ENCODE assay signal across 1 cellular context in the genomic region with DNA sequence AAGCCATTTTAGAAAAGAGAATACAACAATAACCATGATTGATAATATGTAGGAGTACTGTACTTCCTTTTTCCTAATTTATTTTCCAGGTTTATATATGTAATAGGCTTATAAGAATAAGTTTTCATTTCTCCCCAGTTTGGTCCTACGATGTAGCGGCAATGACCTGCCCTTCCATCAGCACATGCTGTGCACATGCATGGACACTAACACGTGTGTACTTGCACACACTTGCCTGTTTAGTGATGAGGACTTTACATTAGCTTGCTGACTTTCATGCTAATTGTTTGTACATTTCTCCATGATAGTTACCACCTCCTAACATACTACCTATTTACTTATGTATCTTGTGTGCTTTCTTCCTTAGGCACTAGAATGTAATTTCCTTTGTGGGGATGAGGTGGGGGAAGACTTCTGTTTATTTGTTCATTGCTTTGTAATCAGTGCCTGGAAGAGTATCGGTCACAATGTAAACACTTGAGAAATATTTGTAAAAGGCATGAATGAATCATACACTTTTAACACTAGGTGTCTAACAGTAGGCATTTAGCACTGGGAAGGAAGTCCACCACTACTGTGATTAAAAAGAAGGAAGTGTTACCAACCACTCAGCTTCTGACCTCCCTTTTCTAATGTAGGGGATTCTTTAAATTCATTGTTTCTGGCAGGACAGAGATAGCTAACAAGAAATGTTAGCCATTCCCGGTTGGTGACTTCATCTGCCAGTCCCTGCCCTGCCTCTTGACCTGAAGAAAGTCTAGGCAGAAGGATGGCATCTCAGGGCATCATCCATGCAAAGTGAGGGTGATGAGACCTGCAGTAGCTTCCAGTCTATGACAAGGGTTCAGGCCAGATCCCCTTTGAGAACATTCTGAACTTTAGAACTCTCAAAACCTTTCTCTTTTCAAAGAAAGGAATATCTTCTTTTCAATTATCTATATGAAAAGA.
TF ChIP-seq lines count a peak whose summit lies in the region.

No MANE protein-coding gene starts in this region.

TF ChIP-seq in HepG2, 621 proteins besides CTCF, POLR2A, EP300 and RAD21 (continued from another document and continues in another):
- TF ChIP-seq, protein P1, sequence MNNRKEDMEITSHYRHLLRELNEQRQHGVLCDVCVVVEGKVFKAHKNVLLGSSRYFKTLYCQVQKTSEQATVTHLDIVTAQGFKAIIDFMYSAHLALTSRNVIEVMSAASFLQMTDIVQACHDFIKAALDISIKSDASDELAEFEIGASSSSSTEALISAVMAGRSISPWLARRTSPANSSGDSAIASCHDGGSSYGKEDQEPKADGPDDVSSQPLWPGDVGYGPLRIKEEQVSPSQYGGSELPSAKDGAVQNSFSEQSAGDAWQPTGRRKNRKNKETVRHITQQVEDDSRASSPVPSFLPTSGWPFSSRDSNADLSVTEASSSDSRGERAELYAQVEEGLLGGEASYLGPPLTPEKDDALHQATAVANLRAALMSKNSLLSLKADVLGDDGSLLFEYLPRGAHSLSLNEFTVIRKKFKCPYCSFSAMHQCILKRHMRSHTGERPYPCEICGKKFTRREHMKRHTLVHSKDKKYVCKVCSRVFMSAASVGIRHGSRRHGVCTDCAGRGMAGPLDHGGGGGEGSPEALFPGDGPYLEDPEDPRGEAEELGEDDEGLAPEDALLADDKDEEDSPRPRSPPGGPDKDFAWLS (CRISPR knock-in tag; IDR thresholded peaks at IDR 0.05; ENCODE audit: borderline replicate concordance) = no peak
- TF ChIP-seq IKZF4 (CRISPR knock-in tag; IDR thresholded peaks at IDR 0.05; ENCODE audit: borderline replicate concordance, low read depth, not compliant biosample characterization) (no peak), ZSCAN9 (CRISPR knock-in tag; IDR thresholded peaks at IDR 0.05; ENCODE audit: borderline replicate concordance) (no peak), HDAC1 (CRISPR knock-in tag; IDR thresholded peaks at IDR 0.05) (no peak), XBP1 (CRISPR knock-in tag; IDR thresholded peaks at IDR 0.05) (no peak), FLYWCH1 (CRISPR knock-in tag; IDR thresholded peaks at IDR 0.05) (no peak), ATM (IDR thresholded peaks at IDR 0.05; ENCODE audit: borderline replicate concordance) (no peak), ZNF75D (CRISPR knock-in tag; IDR thresholded peaks at IDR 0.05; ENCODE audit: borderline replicate concordance) (no peak), ZNF446 (CRISPR knock-in tag; IDR thresholded peaks at IDR 0.05) (no peak), HNRNPH1 (optimal IDR thresholded peaks at IDR 0.05; ENCODE audit: low read depth, low read length) (no peak), KLF11 (CRISPR knock-in tag; IDR thresholded peaks at IDR 0.05) (no peak), PHF5A (CRISPR knock-in tag; IDR thresholded peaks at IDR 0.05; ENCODE audit: low read depth, unreplicated experiment) (no peak), RARA (CRISPR knock-in tag; IDR thresholded peaks at IDR 0.05) (0 out of 2 replicates have a peak, but pooled peaks have one; percentile 39), ZFY (CRISPR knock-in tag; IDR thresholded peaks at IDR 0.05) (no peak), RFXANK (CRISPR knock-in tag; IDR thresholded peaks at IDR 0.05) (no peak), RAD51 (IDR thresholded peaks at IDR 0.05; ENCODE audit: borderline replicate concordance) (no peak), ZNF180 (CRISPR knock-in tag; IDR thresholded peaks at IDR 0.05; ENCODE audit: borderline replicate concordance, low read depth) (no peak), ZNF317 (CRISPR knock-in tag; IDR thresholded peaks at IDR 0.05) (no peak), MTF1 (CRISPR knock-in tag; IDR thresholded peaks at IDR 0.05) (no peak), FOXP1 (IDR thresholded peaks at IDR 0.05) (peak; percentile 38; the same call in 1 of the 2 replicates), FOXP1 (CRISPR knock-in tag; IDR thresholded peaks at IDR 0.05) (peak; percentile 95), CEBPB (IDR thresholded peaks at IDR 0.05; ENCODE audit: borderline replicate concordance, low read depth, low read length) (0 out of 2 replicates have a peak, but pooled peaks have one; percentile 5), FOSL2 (CRISPR knock-in tag; IDR thresholded peaks at IDR 0.05) (peak; percentile 82), ZNF558 (CRISPR knock-in tag; IDR thresholded peaks at IDR 0.05; ENCODE audit: borderline replicate concordance) (no peak), HMG20A (CRISPR knock-in tag; IDR thresholded peaks at IDR 0.05; ENCODE audit: borderline replicate concordance) (peak; percentile 74; the same call in 1 of the 2 replicates), ZNF773 (CRISPR knock-in tag; IDR thresholded peaks at IDR 0.05; ENCODE audit: borderline replicate concordance) (no peak), ERF (CRISPR knock-in tag; IDR thresholded peaks at IDR 0.05) (no peak), SAP130 (CRISPR knock-in tag; IDR thresholded peaks at IDR 0.05; ENCODE audit: low read depth) (peak; percentile 31; the same call in 1 of the 2 replicates), MED13 (CRISPR knock-in tag; IDR thresholded peaks at IDR 0.05) (no peak), TCF7 (IDR thresholded peaks at IDR 0.05; ENCODE audit: low read depth) (peak; percentile 54), HOXA9 (CRISPR knock-in tag; IDR thresholded peaks at IDR 0.05; ENCODE audit: borderline replicate concordance) (no peak), MBD4 (IDR thresholded peaks at IDR 0.05; ENCODE audit: borderline replicate concordance, low read length) (no peak), SATB2 (CRISPR knock-in tag; IDR thresholded peaks at IDR 0.05) (no peak)
- TF ChIP-seq, protein P2, sequence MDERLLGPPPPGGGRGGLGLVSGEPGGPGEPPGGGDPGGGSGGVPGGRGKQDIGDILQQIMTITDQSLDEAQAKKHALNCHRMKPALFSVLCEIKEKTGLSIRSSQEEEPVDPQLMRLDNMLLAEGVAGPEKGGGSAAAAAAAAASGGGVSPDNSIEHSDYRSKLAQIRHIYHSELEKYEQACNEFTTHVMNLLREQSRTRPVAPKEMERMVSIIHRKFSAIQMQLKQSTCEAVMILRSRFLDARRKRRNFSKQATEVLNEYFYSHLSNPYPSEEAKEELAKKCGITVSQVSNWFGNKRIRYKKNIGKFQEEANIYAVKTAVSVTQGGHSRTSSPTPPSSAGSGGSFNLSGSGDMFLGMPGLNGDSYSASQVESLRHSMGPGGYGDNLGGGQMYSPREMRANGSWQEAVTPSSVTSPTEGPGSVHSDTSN (CRISPR knock-in tag; IDR thresholded peaks at IDR 0.05) = no peak
- TF ChIP-seq, protein P3, sequence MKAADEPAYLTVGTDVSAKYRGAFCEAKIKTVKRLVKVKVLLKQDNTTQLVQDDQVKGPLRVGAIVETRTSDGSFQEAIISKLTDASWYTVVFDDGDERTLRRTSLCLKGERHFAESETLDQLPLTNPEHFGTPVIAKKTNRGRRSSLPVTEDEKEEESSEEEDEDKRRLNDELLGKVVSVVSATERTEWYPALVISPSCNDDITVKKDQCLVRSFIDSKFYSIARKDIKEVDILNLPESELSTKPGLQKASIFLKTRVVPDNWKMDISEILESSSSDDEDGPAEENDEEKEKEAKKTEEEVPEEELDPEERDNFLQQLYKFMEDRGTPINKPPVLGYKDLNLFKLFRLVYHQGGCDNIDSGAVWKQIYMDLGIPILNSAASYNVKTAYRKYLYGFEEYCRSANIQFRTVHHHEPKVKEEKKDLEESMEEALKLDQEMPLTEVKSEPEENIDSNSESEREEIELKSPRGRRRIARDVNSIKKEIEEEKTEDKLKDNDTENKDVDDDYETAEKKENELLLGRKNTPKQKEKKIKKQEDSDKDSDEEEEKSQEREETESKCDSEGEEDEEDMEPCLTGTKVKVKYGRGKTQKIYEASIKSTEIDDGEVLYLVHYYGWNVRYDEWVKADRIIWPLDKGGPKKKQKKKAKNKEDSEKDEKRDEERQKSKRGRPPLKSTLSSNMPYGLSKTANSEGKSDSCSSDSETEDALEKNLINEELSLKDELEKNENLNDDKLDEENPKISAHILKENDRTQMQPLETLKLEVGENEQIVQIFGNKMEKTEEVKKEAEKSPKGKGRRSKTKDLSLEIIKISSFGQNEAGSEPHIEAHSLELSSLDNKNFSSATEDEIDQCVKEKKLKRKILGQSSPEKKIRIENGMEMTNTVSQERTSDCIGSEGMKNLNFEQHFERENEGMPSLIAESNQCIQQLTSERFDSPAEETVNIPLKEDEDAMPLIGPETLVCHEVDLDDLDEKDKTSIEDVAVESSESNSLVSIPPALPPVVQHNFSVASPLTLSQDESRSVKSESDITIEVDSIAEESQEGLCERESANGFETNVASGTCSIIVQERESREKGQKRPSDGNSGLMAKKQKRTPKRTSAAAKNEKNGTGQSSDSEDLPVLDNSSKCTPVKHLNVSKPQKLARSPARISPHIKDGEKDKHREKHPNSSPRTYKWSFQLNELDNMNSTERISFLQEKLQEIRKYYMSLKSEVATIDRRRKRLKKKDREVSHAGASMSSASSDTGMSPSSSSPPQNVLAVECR (CRISPR knock-in tag; IDR thresholded peaks at IDR 0.05; ENCODE audit: borderline replicate concordance) = no peak
- TF ChIP-seq, protein P4, sequence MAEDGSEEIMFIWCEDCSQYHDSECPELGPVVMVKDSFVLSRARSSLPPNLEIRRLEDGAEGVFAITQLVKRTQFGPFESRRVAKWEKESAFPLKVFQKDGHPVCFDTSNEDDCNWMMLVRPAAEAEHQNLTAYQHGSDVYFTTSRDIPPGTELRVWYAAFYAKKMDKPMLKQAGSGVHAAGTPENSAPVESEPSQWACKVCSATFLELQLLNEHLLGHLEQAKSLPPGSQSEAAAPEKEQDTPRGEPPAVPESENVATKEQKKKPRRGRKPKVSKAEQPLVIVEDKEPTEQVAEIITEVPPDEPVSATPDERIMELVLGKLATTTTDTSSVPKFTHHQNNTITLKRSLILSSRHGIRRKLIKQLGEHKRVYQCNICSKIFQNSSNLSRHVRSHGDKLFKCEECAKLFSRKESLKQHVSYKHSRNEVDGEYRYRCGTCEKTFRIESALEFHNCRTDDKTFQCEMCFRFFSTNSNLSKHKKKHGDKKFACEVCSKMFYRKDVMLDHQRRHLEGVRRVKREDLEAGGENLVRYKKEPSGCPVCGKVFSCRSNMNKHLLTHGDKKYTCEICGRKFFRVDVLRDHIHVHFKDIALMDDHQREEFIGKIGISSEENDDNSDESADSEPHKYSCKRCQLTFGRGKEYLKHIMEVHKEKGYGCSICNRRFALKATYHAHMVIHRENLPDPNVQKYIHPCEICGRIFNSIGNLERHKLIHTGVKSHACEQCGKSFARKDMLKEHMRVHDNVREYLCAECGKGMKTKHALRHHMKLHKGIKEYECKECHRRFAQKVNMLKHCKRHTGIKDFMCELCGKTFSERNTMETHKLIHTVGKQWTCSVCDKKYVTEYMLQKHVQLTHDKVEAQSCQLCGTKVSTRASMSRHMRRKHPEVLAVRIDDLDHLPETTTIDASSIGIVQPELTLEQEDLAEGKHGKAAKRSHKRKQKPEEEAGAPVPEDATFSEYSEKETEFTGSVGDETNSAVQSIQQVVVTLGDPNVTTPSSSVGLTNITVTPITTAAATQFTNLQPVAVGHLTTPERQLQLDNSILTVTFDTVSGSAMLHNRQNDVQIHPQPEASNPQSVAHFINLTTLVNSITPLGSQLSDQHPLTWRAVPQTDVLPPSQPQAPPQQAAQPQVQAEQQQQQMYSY (CRISPR knock-in tag; IDR thresholded peaks at IDR 0.05) = no peak
- TF ChIP-seq, protein P5, sequence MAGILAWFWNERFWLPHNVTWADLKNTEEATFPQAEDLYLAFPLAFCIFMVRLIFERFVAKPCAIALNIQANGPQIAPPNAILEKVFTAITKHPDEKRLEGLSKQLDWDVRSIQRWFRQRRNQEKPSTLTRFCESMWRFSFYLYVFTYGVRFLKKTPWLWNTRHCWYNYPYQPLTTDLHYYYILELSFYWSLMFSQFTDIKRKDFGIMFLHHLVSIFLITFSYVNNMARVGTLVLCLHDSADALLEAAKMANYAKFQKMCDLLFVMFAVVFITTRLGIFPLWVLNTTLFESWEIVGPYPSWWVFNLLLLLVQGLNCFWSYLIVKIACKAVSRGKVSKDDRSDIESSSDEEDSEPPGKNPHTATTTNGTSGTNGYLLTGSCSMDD (CRISPR knock-in tag; IDR thresholded peaks at IDR 0.05) = no peak
- TF ChIP-seq, protein P6, sequence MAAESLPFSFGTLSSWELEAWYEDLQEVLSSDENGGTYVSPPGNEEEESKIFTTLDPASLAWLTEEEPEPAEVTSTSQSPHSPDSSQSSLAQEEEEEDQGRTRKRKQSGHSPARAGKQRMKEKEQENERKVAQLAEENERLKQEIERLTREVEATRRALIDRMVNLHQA (CRISPR knock-in tag; IDR thresholded peaks at IDR 0.05) = no peak
- TF ChIP-seq, protein P7, sequence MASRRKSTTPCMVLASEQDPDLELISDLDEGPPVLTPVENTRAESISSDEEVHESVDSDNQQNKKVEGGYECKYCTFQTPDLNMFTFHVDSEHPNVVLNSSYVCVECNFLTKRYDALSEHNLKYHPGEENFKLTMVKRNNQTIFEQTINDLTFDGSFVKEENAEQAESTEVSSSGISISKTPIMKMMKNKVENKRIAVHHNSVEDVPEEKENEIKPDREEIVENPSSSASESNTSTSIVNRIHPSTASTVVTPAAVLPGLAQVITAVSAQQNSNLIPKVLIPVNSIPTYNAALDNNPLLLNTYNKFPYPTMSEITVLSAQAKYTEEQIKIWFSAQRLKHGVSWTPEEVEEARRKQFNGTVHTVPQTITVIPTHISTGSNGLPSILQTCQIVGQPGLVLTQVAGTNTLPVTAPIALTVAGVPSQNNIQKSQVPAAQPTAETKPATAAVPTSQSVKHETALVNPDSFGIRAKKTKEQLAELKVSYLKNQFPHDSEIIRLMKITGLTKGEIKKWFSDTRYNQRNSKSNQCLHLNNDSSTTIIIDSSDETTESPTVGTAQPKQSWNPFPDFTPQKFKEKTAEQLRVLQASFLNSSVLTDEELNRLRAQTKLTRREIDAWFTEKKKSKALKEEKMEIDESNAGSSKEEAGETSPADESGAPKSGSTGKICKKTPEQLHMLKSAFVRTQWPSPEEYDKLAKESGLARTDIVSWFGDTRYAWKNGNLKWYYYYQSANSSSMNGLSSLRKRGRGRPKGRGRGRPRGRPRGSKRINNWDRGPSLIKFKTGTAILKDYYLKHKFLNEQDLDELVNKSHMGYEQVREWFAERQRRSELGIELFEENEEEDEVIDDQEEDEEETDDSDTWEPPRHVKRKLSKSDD (CRISPR knock-in tag; IDR thresholded peaks at IDR 0.05; ENCODE audit: low read depth) = no peak
- TF ChIP-seq, protein P8, sequence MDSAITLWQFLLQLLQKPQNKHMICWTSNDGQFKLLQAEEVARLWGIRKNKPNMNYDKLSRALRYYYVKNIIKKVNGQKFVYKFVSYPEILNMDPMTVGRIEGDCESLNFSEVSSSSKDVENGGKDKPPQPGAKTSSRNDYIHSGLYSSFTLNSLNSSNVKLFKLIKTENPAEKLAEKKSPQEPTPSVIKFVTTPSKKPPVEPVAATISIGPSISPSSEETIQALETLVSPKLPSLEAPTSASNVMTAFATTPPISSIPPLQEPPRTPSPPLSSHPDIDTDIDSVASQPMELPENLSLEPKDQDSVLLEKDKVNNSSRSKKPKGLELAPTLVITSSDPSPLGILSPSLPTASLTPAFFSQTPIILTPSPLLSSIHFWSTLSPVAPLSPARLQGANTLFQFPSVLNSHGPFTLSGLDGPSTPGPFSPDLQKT (CRISPR knock-in tag; IDR thresholded peaks at IDR 0.05; ENCODE audit: borderline replicate concordance) = no peak
- TF ChIP-seq, protein P9, sequence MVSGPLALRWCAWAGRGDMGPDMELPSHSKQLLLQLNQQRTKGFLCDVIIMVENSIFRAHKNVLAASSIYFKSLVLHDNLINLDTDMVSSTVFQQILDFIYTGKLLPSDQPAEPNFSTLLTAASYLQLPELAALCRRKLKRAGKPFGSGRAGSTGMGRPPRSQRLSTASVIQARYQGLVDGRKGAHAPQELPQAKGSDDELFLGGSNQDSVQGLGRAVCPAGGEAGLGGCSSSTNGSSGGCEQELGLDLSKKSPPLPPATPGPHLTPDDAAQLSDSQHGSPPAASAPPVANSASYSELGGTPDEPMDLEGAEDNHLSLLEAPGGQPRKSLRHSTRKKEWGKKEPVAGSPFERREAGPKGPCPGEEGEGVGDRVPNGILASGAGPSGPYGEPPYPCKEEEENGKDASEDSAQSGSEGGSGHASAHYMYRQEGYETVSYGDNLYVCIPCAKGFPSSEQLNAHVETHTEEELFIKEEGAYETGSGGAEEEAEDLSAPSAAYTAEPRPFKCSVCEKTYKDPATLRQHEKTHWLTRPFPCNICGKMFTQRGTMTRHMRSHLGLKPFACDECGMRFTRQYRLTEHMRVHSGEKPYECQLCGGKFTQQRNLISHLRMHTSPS (CRISPR knock-in tag; IDR thresholded peaks at IDR 0.05; ENCODE audit: low read depth) = no peak
